1 cellular context compared by ENCODE assay signal in genomic region chr7:7695418-7695817, GRCh38.
TF ChIP-seq lines count a peak whose summit lies in the region.

No MANE protein-coding gene starts in this region.

TF ChIP-seq in IMR-90, 13 proteins besides CTCF, POLR2A, EP300 and RAD21:
- TF ChIP-seq RFX5 (IDR thresholded peaks at IDR 0.05; ENCODE audit: low read depth, low read length) (no peak), SMC3 (IDR thresholded peaks at IDR 0.05; ENCODE audit: low read depth, low read length) (no peak), MXI1 (IDR thresholded peaks at IDR 0.05; ENCODE audit: borderline replicate concordance, low read depth, low read length) (no peak), RCOR1 (IDR thresholded peaks at IDR 0.05; ENCODE audit: insufficient replicate concordance, low read length) (no peak), MAZ (IDR thresholded peaks at IDR 0.05; ENCODE audit: borderline replicate concordance, low read depth, low read length) (no peak), USF2 (IDR thresholded peaks at IDR 0.05; ENCODE audit: low read depth, low read length) (no peak), MAFK (IDR thresholded peaks at IDR 0.05; ENCODE audit: low read depth, low read length) (no peak), FOS (IDR thresholded peaks at IDR 0.05; ENCODE audit: low read depth, low read length) (no peak), ELK1 (IDR thresholded peaks at IDR 0.05; ENCODE audit: borderline replicate concordance, low read depth, low read length) (no peak), CHD1 (IDR thresholded peaks at IDR 0.05; ENCODE audit: low read depth, low read length) (no peak), BHLHE40 (IDR thresholded peaks at IDR 0.05; ENCODE audit: low read depth, low read length) (no peak), NFE2L2 (IDR thresholded peaks at IDR 0.05; ENCODE audit: low read depth, low read length) (no peak), CEBPB (IDR thresholded peaks at IDR 0.05; ENCODE audit: low read depth, low read length) (no peak)
TF ChIP-seq in IMR-90: peak in this region for 0.
